ENCODE assay signal across 19 cellular contexts in the genomic region with DNA sequence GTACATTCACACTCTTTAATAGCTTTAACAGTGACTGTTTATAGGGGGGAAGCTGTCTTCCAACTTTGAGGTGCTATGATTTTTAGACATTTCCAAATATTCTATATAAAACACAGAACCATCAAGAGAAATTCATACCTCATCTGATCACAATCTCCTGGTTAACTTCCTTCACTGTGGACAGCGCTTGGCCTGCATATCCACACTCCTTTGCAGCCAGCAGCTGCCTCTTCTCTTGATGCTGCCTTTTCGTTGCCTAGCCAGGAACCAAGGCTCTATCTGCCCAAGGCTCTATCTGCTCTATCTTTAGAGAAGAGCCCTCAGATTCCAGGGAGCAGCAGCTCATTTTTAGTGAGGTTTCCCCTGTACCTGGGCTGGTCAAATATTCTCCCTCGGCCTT.
DNase-seq lines count a peak whose midpoint lies in the region; ATAC-seq and TF ChIP-seq lines count a peak whose summit lies in the region.
"Had no signal": no experiment of that assay in that cellular context is flagged by ENCODE, and none has a peak within 500 bp of the region (broad histone marks: within the 10 kb centered on the region; RNA-seq: fewer than 3 reads in every experiment).

No MANE protein-coding gene starts in this region.

- no peak for TF ChIP-seq POLR2A in IMR-90 (IDR thresholded peaks at IDR 0.05; ENCODE audit: low read depth, low read length)

- no peaks in the 10 kb centered on the region for H3K36me3 Mint-ChIP-seq in activated naive CD4-positive, alpha-beta T cell treated with anti-CD3 and anti-CD28 coated beads, Interleukin-2, amount 10 ng/mL, durations not matched to agents 7 days and 5 days
- H3K36me3 Mint-ChIP-seq in nephron progenitor cell (ENCODE audit: low read depth), result no peaks in the 10 kb centered on the region
- H3K36me3 Mint-ChIP-seq: CD4-positive, CD25-positive, alpha-beta regulatory T cell had no signal

- intact Hi-C loops in IMR-90 (cut with micrococcal nuclease), result loop anchor here (5.0 kb wide), 1 partner anchor 253 kb away; the partner anchor contains the start of genes KLLN and PTEN

- H2AK9ac ChIP-seq in IMR-90 (replicated peaks; ENCODE audit: low read depth, low read length, poor library complexity), result no peak overlapping the region

- H3K27ac Mint-ChIP-seq in activated naive CD4-positive, alpha-beta T cell treated with anti-CD3 and anti-CD28 coated beads, Interleukin-2, amount 10 ng/mL, durations not matched to agents 7 days and 5 days, result no peak overlapping the region
- no peak overlapping the region for H3K27ac Mint-ChIP-seq in nephron progenitor cell
- H3K27ac Mint-ChIP-seq: T-helper 1 cell treated with Interleukin-12 subunit alpha and Interleukin-12 subunit beta and Interleukin-4 antibody, amounts not matched to agents 30 μg/mL and 1 μg/mL, for 36 hours had no signal

- H3K4ac ChIP-seq in IMR-90 (ENCODE audit: low read depth, low read length), result peak overlapping the region; percentile 32
- no peak overlapping the region for H3K4ac ChIP-seq in trophoblast cell (ENCODE audit: low read depth, low read length)

- peaks cover 78 to 90% (median 84%) of the 10 kb centered on the region in 10 experiments for H3K4me1 ChIP-seq in BLaER1 treated with 17β-estradiol and CSF1 and Interleukin-3, amounts not matched to agents 10 nM and 100 nM
- peaks cover 23% of the 10 kb centered on the region for H3K4me1 ChIP-seq in IMR-90 (ENCODE audit: control insufficient read depth, insufficient read depth, low read length)
- peaks cover 50% of the 10 kb centered on the region for H3K4me1 ChIP-seq in SJSA1 (replicated peaks)
- H3K4me1 ChIP-seq in trophoblast cell (ENCODE audit: control insufficient read depth in 1 of 2, insufficient read depth in 2 of 2, low read length in 2 of 2), result peaks cover 3 to 4% of the 10 kb centered on the region in 2 experiments

- no peaks in the 10 kb centered on the region for H3K36me3 ChIP-seq in BLaER1 treated with 17β-estradiol and CSF1 and Interleukin-3, amounts not matched to agents 10 nM and 100 nM
- no peaks in the 10 kb centered on the region for H3K36me3 ChIP-seq in IMR-90 (ENCODE audit: control insufficient read depth, insufficient read depth, low read length)
- no peaks in the 10 kb centered on the region for H3K36me3 ChIP-seq in SJSA1
- H3K36me3 ChIP-seq in trophoblast cell (ENCODE audit: control insufficient read depth in 1 of 2, insufficient read depth in 2 of 2, low read length in 2 of 2), result no peaks in the 10 kb centered on the region

- no CpG with 5 or more reads among the region's 3 CpGs for WGBS in IMR-90 (ENCODE audit: extremely low coverage in 2 of 2, insufficient read length in 1 of 2), 2 experiments
- WGBS in trophoblast cell (ENCODE audit: extremely low coverage, insufficient coverage, insufficient read length), result no CpG with 5 or more reads among the region's 3 CpGs

- TF ChIP-seq CTCF in IMR-90 (conservative IDR thresholded peaks at IDR 0.05; ENCODE audit: low read depth, low read length) (no peak), nephron progenitor cell (IDR thresholded peaks at IDR 0.05) (no peak)

- H2BK20ac ChIP-seq in IMR-90 (ENCODE audit: low read depth, low read length), result peak overlapping the region; percentile 83

- no peaks in the 10 kb centered on the region for H3K9me3 Mint-ChIP-seq in activated naive CD4-positive, alpha-beta T cell treated with anti-CD3 and anti-CD28 coated beads, Interleukin-2, amount 10 ng/mL, durations not matched to agents 7 days and 5 days
- no peaks in the 10 kb centered on the region for H3K9me3 Mint-ChIP-seq in nephron progenitor cell
- H3K9me3 Mint-ChIP-seq: CD4-positive, CD25-positive, alpha-beta regulatory T cell; T-helper 1 cell treated with Interleukin-12 subunit alpha and Interleukin-12 subunit beta and Interleukin-4 antibody, amounts not matched to agents 30 μg/mL and 1 μg/mL, for 36 hours had no signal

- dilution Hi-C loops in IMR-90 (cut with HindIII; ENCODE audit: low sequenced_read_pairs, unreplicated experiment), result no loop called here

- H2BK5ac ChIP-seq in IMR-90 (ENCODE audit: low read depth, low read length, poor library complexity, severe bottlenecking) (no peak overlapping the region), trophoblast cell (ENCODE audit: low read depth, low read length, poor library complexity) (no peak overlapping the region)

- H2BK120ac ChIP-seq in IMR-90 (ENCODE audit: low read depth, low read length) (peak overlapping the region; percentile 43), trophoblast cell (ENCODE audit: insufficient read depth, low read length, poor library complexity) (no peak overlapping the region)

- H3K79me1 ChIP-seq in IMR-90 (ENCODE audit: low read depth in 1 of 2, low read length in 2 of 2), result peaks cover 0 to 4% of the 10 kb centered on the region in 2 experiments; a peak in 1 of 4 replicates
- H3K79me1 ChIP-seq in trophoblast cell (ENCODE audit: low read length), result peaks cover 2% of the 10 kb centered on the region

- CTCF ChIA-PET in IMR-90 (lab: Yijun Ruan, JAX), result interaction anchor here (0.6 kb wide), 1 partner anchor 572 kb away, joined by 4 read pairs; no protein-coding TSS in a partner anchor
- CTCF ChIA-PET in activated naive CD4-positive, alpha-beta T cell treated with anti-CD3 and anti-CD28 coated beads, Interleukin-2, amount 10 ng/mL, durations not matched to agents 7 days and 5 days (lab: Charles Lee), result interaction anchor here (5.7 kb wide), 1 partner anchor 273 kb away, joined by 27 read pairs; no protein-coding TSS in a partner anchor

- BruUV-seq in IMR-90 (replicated peaks; lab: Mats Ljungman, UMichigan), result no TSS peak

- peak; percentile 28; the same call in 1 of the 2 replicates for ATAC-seq in IMR-90 (ENCODE audit: low read depth)
- ATAC-seq in HG03108 (IDR thresholded peaks at IDR 0.05; ENCODE audit: unreplicated experiment), result no peak
- ATAC-seq: PC-3 had no signal

- POLR2A ChIA-PET in IMR-90 (lab: Charles Lee; ENCODE audit: unreplicated experiment), result no interaction called here

- H3K23ac ChIP-seq in IMR-90 (ENCODE audit: low read depth, low read length), result no peak overlapping the region
- H3K23ac ChIP-seq in trophoblast cell (ENCODE audit: low read length), result no peak overlapping the region

- H3K9me3 ChIP-seq in BLaER1 treated with 17β-estradiol and CSF1 and Interleukin-3, amounts not matched to agents 10 nM and 100 nM (replicated peaks in 1 of 11), result peaks cover 0 to 5% (median 0%) of the 10 kb centered on the region in 11 experiments; a peak in 4 of 22 replicates
- no peaks in the 10 kb centered on the region for H3K9me3 ChIP-seq in IMR-90 (ENCODE audit: control insufficient read depth, insufficient read depth, low read length)
- H3K9me3 ChIP-seq in SJSA1 (replicated peaks), result no peaks in the 10 kb centered on the region
- no peaks in the 10 kb centered on the region for H3K9me3 ChIP-seq in trophoblast cell (ENCODE audit: insufficient read depth, low read depth, low read length)
- H3K9me3 ChIP-seq: A549 had no signal

- H2BK15ac ChIP-seq in IMR-90 (ENCODE audit: low read depth, low read length), result peak overlapping the region; percentile 78; the same call in 2 of the 3 replicates

- no peak overlapping the region for H4K12ac ChIP-seq in trophoblast cell (ENCODE audit: low read depth, low read length)

- no peak overlapping the region for H3K4me3 Mint-ChIP-seq in activated naive CD4-positive, alpha-beta T cell treated with anti-CD3 and anti-CD28 coated beads, Interleukin-2, amount 10 ng/mL, durations not matched to agents 7 days and 5 days
- H3K4me3 Mint-ChIP-seq in nephron progenitor cell, result no peak overlapping the region
- H3K4me3 Mint-ChIP-seq: CD4-positive, CD25-positive, alpha-beta regulatory T cell; T-helper 1 cell treated with Interleukin-12 subunit alpha and Interleukin-12 subunit beta and Interleukin-4 antibody, amounts not matched to agents 30 μg/mL and 1 μg/mL, for 36 hours had no signal

- in situ Hi-C loops in IMR-90 (cut with MboI; ENCODE audit: low sequenced_read_pairs), result no loop called here

- peaks cover 20% of the 10 kb centered on the region for H3K9me1 ChIP-seq in IMR-90 (ENCODE audit: insufficient read depth, low read length)

- H3K4me2 ChIP-seq in BLaER1 treated with 17β-estradiol and CSF1 and Interleukin-3, amounts not matched to agents 10 nM and 100 nM, result peak overlapping the region; percentile 69 to 89 (median 80)
- H3K4me2 ChIP-seq in IMR-90 (ENCODE audit: low read depth, low read length) (no peak overlapping the region), trophoblast cell (ENCODE audit: low read length) (no peak overlapping the region)
- H3K4me2 ChIP-seq: A549 had no signal

- peaks cover 4% of the 10 kb centered on the region for H3K27me3 Mint-ChIP-seq in activated naive CD4-positive, alpha-beta T cell treated with anti-CD3 and anti-CD28 coated beads, Interleukin-2, amount 10 ng/mL, durations not matched to agents 7 days and 5 days
- H3K27me3 Mint-ChIP-seq in nephron progenitor cell (ENCODE audit: low read depth, poor library complexity), result no peaks in the 10 kb centered on the region
- H3K27me3 Mint-ChIP-seq: CD4-positive, CD25-positive, alpha-beta regulatory T cell had no signal

- H3K56ac ChIP-seq in IMR-90 (ENCODE audit: extremely low read depth, insufficient read depth, low read length), result no peak overlapping the region

- H3K27ac ChIP-seq in BLaER1 treated with 17β-estradiol and CSF1 and Interleukin-3, amounts not matched to agents 10 nM and 100 nM, result peak overlapping the region in 6 of 11 experiments; percentile 88 to 96 (median 91); a peak in 10 of 22 replicates
- H3K27ac ChIP-seq in IMR-90 (ENCODE audit: insufficient read depth, low read length) (peak overlapping the region; percentile 46), SJSA1 (peak overlapping the region; percentile 84), trophoblast cell (ENCODE audit: low read depth, low read length) (no peak overlapping the region)
- H3K27ac ChIP-seq: A549, SK-N-MC had no signal

- no peak overlapping the region for H2BK12ac ChIP-seq in trophoblast cell (ENCODE audit: low read length)

- H3K14ac ChIP-seq in IMR-90 (replicated peaks; ENCODE audit: low read depth, low read length) (no peak overlapping the region), trophoblast cell (ENCODE audit: low read length) (no peak overlapping the region)

- H3K27me3 ChIP-seq in BLaER1 treated with 17β-estradiol and CSF1 and Interleukin-3, amounts not matched to agents 10 nM and 100 nM, result no peaks in the 10 kb centered on the region
- no peaks in the 10 kb centered on the region for H3K27me3 ChIP-seq in IMR-90 (ENCODE audit: control insufficient read depth, insufficient read depth, low read length)
- no peaks in the 10 kb centered on the region for H3K27me3 ChIP-seq in SJSA1 (replicated peaks)
- no peaks in the 10 kb centered on the region for H3K27me3 ChIP-seq in trophoblast cell (ENCODE audit: insufficient read depth, low read length)

- H4K20me1 ChIP-seq in BLaER1 treated with 17β-estradiol and CSF1 and Interleukin-3, amounts not matched to agents 10 nM and 100 nM, result no peaks in the 10 kb centered on the region
- peaks cover 3% of the 10 kb centered on the region; the same call in 1 of the 2 replicates for H4K20me1 ChIP-seq in IMR-90 (ENCODE audit: insufficient read depth, low read length)

- TF ChIP-seq RAD21 in IMR-90 (IDR thresholded peaks at IDR 0.05; ENCODE audit: low read length), result no peak

- no peaks in the 10 kb centered on the region for H3K79me2 ChIP-seq in trophoblast cell (ENCODE audit: control insufficient read depth, insufficient read depth, low read length, poor library complexity)

- peak overlapping the region; percentile 85 for H2AK5ac ChIP-seq in IMR-90 (ENCODE audit: low read depth, low read length)
- H2AK5ac ChIP-seq in trophoblast cell (ENCODE audit: low read length), result no peak overlapping the region

- H4K5ac ChIP-seq in IMR-90 (ENCODE audit: low read depth, low read length), result no peak overlapping the region

- DNase-seq in IMR-90 (no peak), SJSA1 (ENCODE audit: low read depth in 1 of 2, low spot score in 2 of 2) (no peak), trophoblast cell (no peak), COLO829 (ENCODE audit: low spot score) (no peak), nephron progenitor cell (no peak)
- DNase-seq in activated naive CD4-positive, alpha-beta T cell treated with anti-CD3 and anti-CD28 coated beads, Interleukin-2, amount 10 ng/mL, durations not matched to agents 7 days and 5 days, result no peak
- DNase-seq: Calu3; CD4-positive, CD25-positive, alpha-beta regulatory T cell; GOT3; KBM-7; NCI-H1105; NCI-H1694 treated with DMSO at 0.1 percent for 48 hours; NCI-H748 treated with DMSO at 0.1 percent for 48 hours; PC-3 had no signal

- H4K8ac ChIP-seq in IMR-90 (ENCODE audit: low read depth in 2 of 2, low read length in 2 of 2) (no peak overlapping the region; a peak in 1 of 4 replicates), trophoblast cell (ENCODE audit: low read depth, low read length) (no peak overlapping the region)

- H2AFZ ChIP-seq in IMR-90 (replicated peaks; ENCODE audit: low read length, poor library complexity), result no peak overlapping the region
- peak overlapping the region; percentile 32 for H2AFZ ChIP-seq in trophoblast cell (ENCODE audit: insufficient read depth, low read length, poor library complexity)

- peaks cover 17% of the 10 kb centered on the region for H3K4me1 Mint-ChIP-seq in activated naive CD4-positive, alpha-beta T cell treated with anti-CD3 and anti-CD28 coated beads, Interleukin-2, amount 10 ng/mL, durations not matched to agents 7 days and 5 days
- no peaks in the 10 kb centered on the region for H3K4me1 Mint-ChIP-seq in nephron progenitor cell

- H3K18ac ChIP-seq in IMR-90 (ENCODE audit: low read depth, low read length) (no peak overlapping the region), trophoblast cell (ENCODE audit: low read length) (no peak overlapping the region)

- H4K91ac ChIP-seq in IMR-90 (ENCODE audit: insufficient read depth, low read depth, low read length) (peak overlapping the region; percentile 34; the same call in 1 of the 2 replicates), trophoblast cell (ENCODE audit: low read depth, low read length) (no peak overlapping the region)

- H3K4me3 ChIP-seq in BLaER1 treated with 17β-estradiol and CSF1 and Interleukin-3, amounts not matched to agents 10 nM and 100 nM, result no peak overlapping the region
- H3K4me3 ChIP-seq in IMR-90 (ENCODE audit: insufficient read depth, low read depth, low read length) (no peak overlapping the region), SJSA1 (no peak overlapping the region), trophoblast cell (ENCODE audit: low read depth, low read length) (no peak overlapping the region)
- H3K4me3 ChIP-seq: A549, SK-N-MC had no signal

- H3K9ac ChIP-seq in BLaER1 treated with 17β-estradiol and CSF1 and Interleukin-3, amounts not matched to agents 10 nM and 100 nM, result no peak overlapping the region
- H3K9ac ChIP-seq in IMR-90 (ENCODE audit: low read depth, low read length) (no peak overlapping the region), trophoblast cell (ENCODE audit: low read length) (no peak overlapping the region)

Comparison
In these comparisons a context has a peak if more than half of its experiments do, and no peak if none do; other contexts are left out.
1. H3K4me2 ChIP-seq: peak in BLaER1 treated with 17β-estradiol and CSF1 and Interleukin-3, amounts not matched to agents 10 nM and 100 nM (11 of 11); none in IMR-90 (single experiment) and trophoblast cell (single experiment).